In genomic region chrX:13695601-13696115, GRCh38 we compare ENCODE assay signal across 26 cellular contexts. TPM values are rescaled to one million over a fixed set of nuclear protein-coding genes. Genes with fewer than 3 reads are reported as not detected.
DNase-seq lines count a peak whose midpoint lies in the region; ATAC-seq, FAIRE-seq and TF ChIP-seq lines count a peak whose summit lies in the region.
"Had no signal": no experiment of that assay in that cellular context is flagged by ENCODE, and none has a peak within 500 bp of the region (broad histone marks: within the 10 kb centered on the region; RNA-seq: fewer than 3 reads in every experiment).

No MANE protein-coding gene starts in this region.

- H3K36me3 Mint-ChIP-seq in CD14-positive monocyte = peaks cover 0 to 3% of the 10 kb centered on the region in 2 donors
- H3K36me3 Mint-ChIP-seq in T-helper 17 cell (ENCODE audit: low read depth) = no peaks in the 10 kb centered on the region
- H3K36me3 Mint-ChIP-seq: CD4-positive, CD25-positive, alpha-beta regulatory T cell had no signal

- H3K27me3 Mint-ChIP-seq in CD14-positive monocyte (ENCODE audit: low read depth in 3 of 3) (peaks cover 0 to 13% (median 1%) of the 10 kb centered on the region in 3 donors), T-helper 17 cell (no peaks in the 10 kb centered on the region)
- H3K27me3 Mint-ChIP-seq: activated B cell treated with CpG ODN at 0.5 μM for 24 hours; activated naive CD8-positive, alpha-beta T cell treated with anti-CD3 and anti-CD28 coated beads for 36 hours; CD4-positive, CD25-positive, alpha-beta regulatory T cell; naive thymus-derived CD8-positive, alpha-beta T cell had no signal

- H3K27ac Mint-ChIP-seq in CD14-positive monocyte (peak overlapping the region in 6 of 7 donors; percentile 5 to 59 (median 25)), T-helper 17 cell (peak overlapping the region; percentile 68)
- H3K27ac Mint-ChIP-seq: activated naive CD8-positive, alpha-beta T cell treated with anti-CD3 and anti-CD28 coated beads for 36 hours; activated T-cell treated with anti-CD3 and anti-CD28 coated beads, Interleukin-2, amount 50 U/mL, for 24 hours; T-helper 1 cell treated with Interleukin-12 subunit alpha and Interleukin-12 subunit beta and Interleukin-4 antibody, amounts not matched to agents 30 μg/mL and 1 μg/mL, for 36 hours had no signal

- no peak for ATAC-seq in T-helper 17 cell
- ATAC-seq in left colon = peak; percentile 34
- ATAC-seq: naive thymus-derived CD8-positive, alpha-beta T cell; pancreas had no signal

- no peak overlapping the region for H3K4me3 Mint-ChIP-seq in CD14-positive monocyte
- no peak overlapping the region for H3K4me3 Mint-ChIP-seq in T-helper 17 cell
- H3K4me3 Mint-ChIP-seq: activated B cell treated with CpG ODN at 0.5 μM for 24 hours; activated naive CD8-positive, alpha-beta T cell treated with anti-CD3 and anti-CD28 coated beads for 36 hours; activated T-cell treated with anti-CD3 and anti-CD28 coated beads, Interleukin-2, amount 50 U/mL, for 24 hours; T-helper 1 cell treated with Interleukin-12 subunit alpha and Interleukin-12 subunit beta and Interleukin-4 antibody, amounts not matched to agents 30 μg/mL and 1 μg/mL, for 36 hours had no signal

- TF ChIP-seq CTCF in CD14-positive monocyte (IDR thresholded peaks at IDR 0.05) = no peak

- no peaks in the 10 kb centered on the region for H3K9me3 ChIP-seq in T-helper 17 cell (ENCODE audit: control insufficient read depth, low read length, poor library complexity, severe bottlenecking)
- H3K9me3 ChIP-seq: HAP-1, pancreas, sigmoid colon had no signal

- TF ChIP-seq POLR2A in H54 (IDR thresholded peaks at IDR 0.05; ENCODE audit: low read depth, low read length) = no peak

- H3K4me1 Mint-ChIP-seq in CD14-positive monocyte (peaks cover 73% of the 10 kb centered on the region), T-helper 17 cell (peaks cover 41% of the 10 kb centered on the region)

- peaks cover 0 to 2% (median 0%) of the 10 kb centered on the region in 7 donors for H3K9me3 Mint-ChIP-seq in CD14-positive monocyte
- H3K9me3 Mint-ChIP-seq: activated B cell treated with CpG ODN at 0.5 μM for 24 hours; activated naive CD8-positive, alpha-beta T cell treated with anti-CD3 and anti-CD28 coated beads for 36 hours; activated T-cell treated with anti-CD3 and anti-CD28 coated beads, Interleukin-2, amount 50 U/mL, for 24 hours; CD4-positive, CD25-positive, alpha-beta regulatory T cell; naive thymus-derived CD8-positive, alpha-beta T cell; T-helper 1 cell treated with Interleukin-12 subunit alpha and Interleukin-12 subunit beta and Interleukin-4 antibody, amounts not matched to agents 30 μg/mL and 1 μg/mL, for 36 hours had no signal

- FAIRE-seq in GM19239 (lab: Jason Lieb, UNC) (peak; percentile 64), H54 (lab: Jason Lieb, UNC) (no peak), urothelium cell line (lab: Jason Lieb, UNC) (no peak)
- FAIRE-seq: endometrium had no signal

- no peak for DNase-seq in CD14-positive monocyte (ENCODE audit: low spot score)
- no peak for DNase-seq in GM19239 (ENCODE audit: insufficient read length, low spot score)
- no peak for DNase-seq in T-helper 17 cell
- no peak for DNase-seq in left colon
- no peak for DNase-seq in H54 (ENCODE audit: insufficient read length, low spot score)
- no peak for DNase-seq in NCI-H1105 (lab: John Stamatoyannopoulos, UW)
- DNase-seq in mesenteric fat pad (ENCODE audit: low spot score) = no peak
- no peak for DNase-seq in urothelium cell line (ENCODE audit: low spot score)
- DNase-seq: activated B cell treated with CpG ODN at 0.5 μM for 24 hours; activated naive CD8-positive, alpha-beta T cell treated with anti-CD3 and anti-CD28 coated beads for 36 hours; activated T-cell treated with anti-CD3 and anti-CD28 coated beads, Interleukin-2, amount 50 U/mL, for 24 hours; CD4-positive, CD25-positive, alpha-beta regulatory T cell; DMS53; mesenchymal stem cell; naive thymus-derived CD8-positive, alpha-beta T cell; NCI-H146; NCI-H2171 treated with DMSO at 0.1 percent for 48 hours; NCI-H748 treated with DMSO at 0.1 percent for 48 hours; pancreas; PC-9; SIG-M5; sigmoid colon; stimulated activated naive CD4-positive, alpha-beta T cell had no signal

- intact Hi-C loops in CD14-positive monocyte (cut with micrococcal nuclease) (loop anchor here (5.0 to 10.0 kb wide), 2 partner anchors 37 to 1179 kb away; partner anchors contain the start of genes FANCB (in 1 of the 2), MOSPD2 (in 1 of the 2), OFD1 (in 1 of the 2) and TRAPPC2 (in 1 of the 2)), left colon (cut with DNase I, micrococcal nuclease) (no loop called here)

RNA-seq across cellular contexts. Expression of gene RAB9A, which starts 6.7 kb away (rescaled TPM):
- polyA plus RNA-seq in CD14-positive monocyte = 10 to 100 TPM; 30.8 to 38.1 TPM
- total RNA-seq in T-helper 17 cell (10 to 100 TPM; 21.8 to 34.0 TPM), left colon (10 to 100 TPM; 28.0 to 70.6 TPM), mesenteric fat pad (41.7 TPM)

RNA-seq across cellular contexts. Expression of gene TRAPPC2, which starts 38.8 kb away (rescaled TPM):
- polyA plus RNA-seq in CD14-positive monocyte = 10 to 100 TPM; 12.2 to 18.3 TPM
- total RNA-seq in T-helper 17 cell = 10 to 100 TPM; 31.9 to 35.8 TPM
- 10 to 100 TPM; 21.7 TPM for total RNA-seq in left colon
- 7.2 TPM for total RNA-seq in mesenteric fat pad

RNA-seq across cellular contexts. Expression of gene OFD1, which starts 38.9 kb away (rescaled TPM):
- 1 to 10 TPM; 2.4 to 2.9 TPM for polyA plus RNA-seq in CD14-positive monocyte
- 10 to 100 TPM; 54.7 to 72.1 TPM for total RNA-seq in T-helper 17 cell
- total RNA-seq in left colon = 10 to 100 TPM; 27.7 to 36.3 TPM
- 14.4 TPM for total RNA-seq in mesenteric fat pad

RNA-seq across cellular contexts. Expression of gene TCEANC, which starts 42.7 kb away (rescaled TPM):
- 1 to 10 TPM; 1.6 to 1.9 TPM for polyA plus RNA-seq in CD14-positive monocyte
- total RNA-seq in T-helper 17 cell (1 to 10 TPM; 7.8 to 8.8 TPM), left colon (1 to 10 TPM; 2.2 to 4.3 TPM), mesenteric fat pad (2.9 TPM)

Comparison
In these comparisons a context has a peak if more than half of its experiments do, and no peak if none do; other contexts are left out.
1. intact Hi-C loops: an anchor here in CD14-positive monocyte (5.0 to 10.0 kb wide); none called in left colon.